12 cellular contexts compared by ENCODE assay signal in the genomic region with DNA sequence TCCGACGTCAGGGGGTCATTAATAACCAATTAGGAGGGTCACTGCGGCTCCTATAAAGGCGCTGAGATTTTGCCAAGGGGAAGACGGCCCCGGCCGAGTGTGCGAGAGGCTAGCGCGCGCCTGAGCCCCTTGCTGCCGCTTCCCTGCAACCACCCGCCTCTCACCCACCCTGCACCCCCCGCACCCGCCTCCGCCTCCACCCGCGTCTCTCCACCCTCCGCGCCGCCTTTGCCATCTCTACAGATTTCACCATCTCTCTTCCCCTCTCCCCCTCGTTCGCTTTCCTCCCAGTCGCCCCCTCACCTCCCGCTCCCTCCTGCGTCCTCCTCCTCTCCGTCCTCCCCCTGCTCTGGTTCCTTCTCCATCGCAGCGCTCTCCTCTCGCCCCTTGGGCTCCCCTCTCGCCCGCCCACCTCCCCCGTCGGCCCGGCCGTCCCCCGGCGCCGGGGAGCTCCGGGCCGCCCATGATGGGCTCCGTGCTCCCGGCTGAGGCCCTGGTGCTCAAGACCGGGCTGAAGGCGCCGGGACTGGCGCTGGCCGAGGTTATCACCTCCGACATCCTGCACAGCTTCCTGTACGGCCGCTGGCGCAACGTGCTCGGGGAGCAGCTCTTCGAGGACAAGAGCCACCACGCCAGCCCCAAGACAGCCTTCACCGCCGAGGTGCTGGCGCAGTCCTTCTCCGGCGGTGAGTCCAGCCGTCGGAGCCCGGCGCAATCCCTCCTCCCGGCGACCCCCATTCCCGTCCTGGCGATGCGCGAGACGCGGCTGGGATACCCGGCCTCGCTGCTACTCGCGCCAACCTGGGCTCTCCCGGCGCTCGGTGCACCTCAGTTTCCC. TPM values are rescaled to one million over a fixed set of nuclear protein-coding genes. Genes with fewer than 3 reads are reported as not detected.
A peak's percentile ranks its signal among the peaks of the same experiment; 100 is the strongest.
DNase-seq lines count a peak whose midpoint lies in the region; ATAC-seq and TF ChIP-seq lines count a peak whose summit lies in the region.
"Had no signal": no experiment of that assay in that cellular context is flagged by ENCODE, and none has a peak within 500 bp of the region (broad histone marks: within the 10 kb centered on the region; RNA-seq: fewer than 3 reads in every experiment).

Gene PRDM12, plus strand, starts transcription at position 404 of the 838 bp plus-strand sequence. Its CDS starts 60 bp downstream, at position 464.

- H3K79me2 ChIP-seq in hepatocyte, result no peaks in the 10 kb centered on the region

- no peak within 1 kb of the TSS for H3K9ac ChIP-seq in skeletal muscle satellite cell (ENCODE audit: low read depth, low read length)

- H3K27me3 Mint-ChIP-seq in activated CD8-positive, alpha-beta memory T cell treated with anti-CD3 and anti-CD28 coated beads, Interleukin-2, amount 10 ng/mL, durations not matched to agents 7 days and 5 days, result peaks cover 75% of the 10 kb centered on the region

- no peak for TF ChIP-seq CTCF in hepatocyte (IDR thresholded peaks at IDR 0.05; ENCODE audit: poor library complexity)
- no peak for TF ChIP-seq CTCF in GM13976 (IDR thresholded peaks at IDR 0.05; ENCODE audit: borderline replicate concordance, control extremely low read depth, extremely low read depth, insufficient read depth, missing control alignments)

- H3K36me3 Mint-ChIP-seq in activated CD8-positive, alpha-beta memory T cell treated with anti-CD3 and anti-CD28 coated beads, Interleukin-2, amount 10 ng/mL, durations not matched to agents 7 days and 5 days, result peaks cover 2% of the 10 kb centered on the region

- peak within 1 kb of the TSS; percentile 64 for H3K27ac Mint-ChIP-seq in activated CD8-positive, alpha-beta memory T cell treated with anti-CD3 and anti-CD28 coated beads, Interleukin-2, amount 10 ng/mL, durations not matched to agents 7 days and 5 days

- H3K9me3 Mint-ChIP-seq in activated CD8-positive, alpha-beta memory T cell treated with anti-CD3 and anti-CD28 coated beads, Interleukin-2, amount 10 ng/mL, durations not matched to agents 7 days and 5 days (ENCODE audit: low read depth), result no peaks in the 10 kb centered on the region

- H3K4me3 ChIP-seq in SJCRH30 (peak within 1 kb of the TSS; percentile 79), hepatocyte (no peak within 1 kb of the TSS), skeletal muscle satellite cell (ENCODE audit: low read length) (no peak within 1 kb of the TSS)

- H3K4me1 ChIP-seq in SJCRH30 (peaks cover 13% of the 10 kb centered on the region; the same call in 1 of the 2 replicates), hepatocyte (ENCODE audit: insufficient read depth) (peaks cover 23% of the 10 kb centered on the region), skeletal muscle satellite cell (ENCODE audit: control insufficient read depth, insufficient read depth, low read length) (peaks cover 3% of the 10 kb centered on the region)

- H3K9me3 ChIP-seq in SJCRH30 (replicated peaks), result no peaks in the 10 kb centered on the region
- H3K9me3 ChIP-seq in hepatocyte (ENCODE audit: low read depth), result no peaks in the 10 kb centered on the region
- no peaks in the 10 kb centered on the region for H3K9me3 ChIP-seq in skeletal muscle satellite cell (replicated peaks; ENCODE audit: low read length)

- no peak within 1 kb of the TSS for H3K4me3 Mint-ChIP-seq in activated CD8-positive, alpha-beta memory T cell treated with anti-CD3 and anti-CD28 coated beads, Interleukin-2, amount 10 ng/mL, durations not matched to agents 7 days and 5 days

- in situ Hi-C loops in GM13976 (cut with MboI; ENCODE audit: low sequenced_read_pairs, unreplicated experiment), result no loop called here

- H3K27me3 ChIP-seq in SJCRH30, result no peaks in the 10 kb centered on the region
- peaks cover 91% of the 10 kb centered on the region for H3K27me3 ChIP-seq in hepatocyte
- peaks cover 85% of the 10 kb centered on the region for H3K27me3 ChIP-seq in skeletal muscle satellite cell (ENCODE audit: control insufficient read depth, insufficient read depth, low read length)

- WGBS in hepatocyte (ENCODE audit: low lambda C conversion rate, missing lambda C conversion rate), result 2% methylated on average over 41 of the region's 80 CpGs

- no peak for ATAC-seq in activated CD8-positive, alpha-beta memory T cell treated with anti-CD3 and anti-CD28 coated beads, Interleukin-2, amount 10 ng/mL, durations not matched to agents 7 days and 5 days
- ATAC-seq in HG03039 (IDR thresholded peaks at IDR 0.05; ENCODE audit: unreplicated experiment), result no peak

- H3K9me2 ChIP-seq in hepatocyte (replicated peaks; ENCODE audit: insufficient read depth), result no peaks in the 10 kb centered on the region

- H3K36me3 ChIP-seq in SJCRH30 (peaks cover 44% of the 10 kb centered on the region), hepatocyte (replicated peaks; ENCODE audit: insufficient read depth, low read depth) (no peaks in the 10 kb centered on the region), skeletal muscle satellite cell (ENCODE audit: insufficient read depth, low read length) (no peaks in the 10 kb centered on the region)

- no peaks in the 10 kb centered on the region for H4K20me1 ChIP-seq in hepatocyte (ENCODE audit: insufficient read depth, poor library complexity, severe bottlenecking)

- H3K4me1 Mint-ChIP-seq in activated CD8-positive, alpha-beta memory T cell treated with anti-CD3 and anti-CD28 coated beads, Interleukin-2, amount 10 ng/mL, durations not matched to agents 7 days and 5 days, result peaks cover 7% of the 10 kb centered on the region

- CTCF ChIA-PET in activated CD8-positive, alpha-beta memory T cell treated with anti-CD3 and anti-CD28 coated beads, Interleukin-2, amount 10 ng/mL, durations not matched to agents 7 days and 5 days (lab: Charles Lee), result interaction anchor here (1.4 kb wide), 1 partner anchor 18 kb away, joined by 4 read pairs; no protein-coding TSS in a partner anchor

- H2AFZ ChIP-seq in hepatocyte, result peak within 1 kb of the TSS; percentile 78

- H3K4me2 ChIP-seq in hepatocyte (peak within 1 kb of the TSS; percentile 66), skeletal muscle satellite cell (ENCODE audit: low read length) (peak within 1 kb of the TSS; percentile 45)

- no peak for DNase-seq in activated CD8-positive, alpha-beta memory T cell treated with anti-CD3 and anti-CD28 coated beads, Interleukin-2, amount 10 ng/mL, durations not matched to agents 7 days and 5 days
- DNase-seq in activated CD8-positive, alpha-beta memory T cell treated with anti-CD3 and anti-CD28 coated beads, Interleukin-2, amount 50 U/mL, for 4 hours, result no peak
- DNase-seq in SJCRH30 (peak in 1 of 2 experiments; percentile 51), hepatocyte (ENCODE audit: low spot score) (no peak), GM13976 (ENCODE audit: low spot score) (no peak), NCI-H510A (lab: John Stamatoyannopoulos, UW) (no peak)

- H3K27ac ChIP-seq in SJCRH30, result peak within 1 kb of the TSS; percentile 100
- H3K27ac ChIP-seq in hepatocyte, result no peak within 1 kb of the TSS
- H3K27ac ChIP-seq: C4-2B, epithelial cell of prostate had no signal

RNA-seq across cellular contexts. Expression of gene PRDM12, which starts in this region (rescaled TPM):
- under 1 TPM; 0.14 to 0.15 TPM for total RNA-seq in activated CD8-positive, alpha-beta memory T cell treated with anti-CD3 and anti-CD28 coated beads, Interleukin-2, amount 10 ng/mL, durations not matched to agents 7 days and 5 days
- 28.5 and 31.8 TPM in 2 replicates for total RNA-seq in SJCRH30 (2014; rRNA removed; shearing (Covaris generic))
- not detected in 2 replicates for total RNA-seq in hepatocyte
- not detected in 2 replicates for polyA plus RNA-seq in hepatocyte
- total RNA-seq in skeletal muscle satellite cell (2012; rRNA removed), result not detected in 2 replicates
- total RNA-seq: LHCN-M2, lung microvascular endothelial cell had no signal

Comparison
In these comparisons a context has a peak if more than half of its experiments do, and no peak if none do; other contexts are left out.
1. RNA of gene PRDM12 (total RNA-seq): 28.5 to 31.8 TPM in SJCRH30; 0.14 to 0.15 TPM in activated CD8-positive, alpha-beta memory T cell treated with anti-CD3 and anti-CD28 coated beads, Interleukin-2, amount 10 ng/mL, durations not matched to agents 7 days and 5 days and not detected in hepatocyte; every median in the first group is over 10 times any median in the second.